20 cellular contexts compared by ENCODE assay signal in the genomic region with DNA sequence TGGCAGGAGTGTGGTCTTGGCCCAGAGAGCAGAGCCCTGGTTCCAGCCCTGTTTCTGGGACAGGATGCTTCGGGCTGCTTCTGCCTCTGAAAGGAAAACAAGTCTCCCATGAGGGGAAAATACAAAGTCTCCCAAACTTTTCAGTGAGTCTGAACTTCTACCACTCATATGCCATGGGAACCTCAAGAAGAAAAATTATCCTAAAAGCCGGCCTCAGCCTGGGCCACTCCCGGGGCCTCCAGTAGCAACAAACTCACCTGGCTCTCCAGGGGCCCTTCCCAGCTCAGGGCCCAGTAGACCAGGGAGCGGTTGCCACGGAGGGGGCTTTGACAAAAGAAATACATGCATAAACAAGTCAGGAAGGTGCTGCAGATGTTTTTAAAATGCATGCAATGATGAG.
"Had no signal": no experiment of that assay in that cellular context is flagged by ENCODE, and none has a peak within 500 bp of the region (broad histone marks: within the 10 kb centered on the region; RNA-seq: fewer than 3 reads in every experiment).

No MANE protein-coding gene starts in this region.

- H3K27me3 ChIP-seq: ascending aorta, cardiac muscle cell had no signal

- H3K4me3 ChIP-seq: ascending aorta, cardiac muscle cell, left ventricle myocardium inferior, psoas muscle, suprapubic skin, tibial nerve had no signal

- ATAC-seq: activated CD4-positive, CD25-positive, alpha-beta regulatory T cell treated with anti-CD3 and anti-CD28 coated beads, Interleukin-2, amount 50 U/mL, for 24 hours; T-helper 17 cell had no signal

- H3K9me3 ChIP-seq: ascending aorta, left ventricle myocardium inferior, psoas muscle, suprapubic skin, tibial nerve had no signal

- DNase-seq: activated CD4-positive, alpha-beta T cell treated with anti-CD3 and anti-CD28 coated beads for 48 hours; activated CD4-positive, alpha-beta T cell treated with anti-CD3 and anti-CD28 coated beads, Interleukin-2, amount 50 U/mL, for 48 hours; activated CD8-positive, alpha-beta memory T cell treated with anti-CD3 and anti-CD28 coated beads for 24 hours; activated gamma-delta T cell; activated naive CD4-positive, alpha-beta T cell treated with anti-CD3 and anti-CD28 coated beads, Interleukin-2, amount 10 ng/mL, durations not matched to agents 7 days and 5 days; activated naive CD8-positive, alpha-beta T cell treated with anti-CD3 and anti-CD28 coated beads, Interleukin-2, amount 10 ng/mL, durations not matched to agents 7 days and 5 days; glutamatergic neuron; left ventricle myocardium inferior; psoas muscle; stimulated activated CD4-positive, alpha-beta T cell treated with anti-CD3 and anti-CD28 coated beads, Interleukin-15, amount 100 ng/mL, for 24 hours; stimulated activated naive CD4-positive, alpha-beta T cell; T-helper 17 cell; T1000; WERI-Rb-1 had no signal

- H3K27ac ChIP-seq: ascending aorta, cardiac muscle cell, left ventricle myocardium inferior, parathyroid adenoma, suprapubic skin, tibial nerve, WERI-Rb-1 had no signal

- H3K9ac ChIP-seq: parathyroid adenoma had no signal

- H3K36me3 ChIP-seq: ascending aorta, cardiac muscle cell, left ventricle myocardium inferior, suprapubic skin, tibial nerve, WERI-Rb-1 had no signal
